ENCODE assay signal across 10 cellular contexts in genomic region chr10:7561216-7561893, GRCh38.
DNase-seq lines count a peak whose midpoint lies in the region; ATAC-seq and TF ChIP-seq lines count a peak whose summit lies in the region.
"Had no signal": no experiment of that assay in that cellular context is flagged by ENCODE, and none has a peak within 500 bp of the region (broad histone marks: within the 10 kb centered on the region; RNA-seq: fewer than 3 reads in every experiment).

No MANE protein-coding gene starts in this region.

- no peak overlapping the region for H2BK120ac ChIP-seq in mesendoderm (ENCODE audit: low read depth, low read length)

- peak; percentile 74 for DNase-seq in NCI-H146 treated with DMSO at 0.1 percent for 48 hours (lab: John Stamatoyannopoulos, UW; ENCODE audit: unreplicated experiment)
- no peak for DNase-seq in esophagus squamous epithelium (lab: John Stamatoyannopoulos, UW)
- peak; percentile 32 for DNase-seq in mesendoderm
- DNase-seq in thoracic aorta (ENCODE audit: low spot score), result no peak
- no peak for DNase-seq in OCI-LY7 (ENCODE audit: low spot score)
- DNase-seq in NCI-H748 treated with DMSO at 0.1 percent for 48 hours (lab: John Stamatoyannopoulos, UW), result no peak
- DNase-seq in T-cell, result no peak
- DNase-seq in NCI-H69 (lab: John Stamatoyannopoulos, UW), result no peak
- DNase-seq: DMS79, NCI-H187 treated with DMSO at 0.1 percent for 48 hours had no signal

- H3K4me2 ChIP-seq in mesendoderm (ENCODE audit: low read length), result no peak overlapping the region
- H3K4me2 ChIP-seq in OCI-LY7 (ENCODE audit: low read length), result no peak overlapping the region

- no peak overlapping the region for H3K4ac ChIP-seq in mesendoderm (ENCODE audit: low read depth, low read length)

- no peak overlapping the region for H3K56ac ChIP-seq in mesendoderm (ENCODE audit: low read length)

- no peak overlapping the region for H4K8ac ChIP-seq in mesendoderm (ENCODE audit: low read depth, low read length)

- H3K9me3 ChIP-seq in esophagus squamous epithelium (no peaks in the 10 kb centered on the region), thoracic aorta (no peaks in the 10 kb centered on the region), OCI-LY7 (ENCODE audit: low read length) (no peaks in the 10 kb centered on the region)

- H3K79me2 ChIP-seq in mesendoderm (ENCODE audit: control insufficient read depth, insufficient read depth, low read length), result no peaks in the 10 kb centered on the region
- no peaks in the 10 kb centered on the region for H3K79me2 ChIP-seq in OCI-LY7 (ENCODE audit: insufficient read depth, low read depth, low read length)

- H2BK15ac ChIP-seq in mesendoderm (replicated peaks; ENCODE audit: low read depth), result no peak overlapping the region

- H4K5ac ChIP-seq in mesendoderm (ENCODE audit: low read length), result no peak overlapping the region

- no peak overlapping the region for H3K18ac ChIP-seq in mesendoderm (ENCODE audit: low read length)

- H3K4me1 Mint-ChIP-seq in T-cell, result peaks cover 0 to 3% (median 0%) of the 10 kb centered on the region in 3 donors

- no peaks in the 10 kb centered on the region for H3K36me3 Mint-ChIP-seq in T-cell

- no peaks in the 10 kb centered on the region for H3K9me3 Mint-ChIP-seq in T-cell

- no peak for TF ChIP-seq POLR2A in esophagus squamous epithelium (IDR thresholded peaks at IDR 0.05)

- no peak overlapping the region for H3K23ac ChIP-seq in mesendoderm (ENCODE audit: low read length)

- no peak for ATAC-seq in thoracic aorta (ENCODE audit: insufficient number of reproducible peaks, low FRiP score, low read depth)
- ATAC-seq in T-cell (replicated peaks in 1 of 4), result no peak

- H2AK5ac ChIP-seq in mesendoderm (ENCODE audit: low read length), result no peak overlapping the region

- no peak overlapping the region for H3K27ac Mint-ChIP-seq in T-cell

- H3K4me1 ChIP-seq in esophagus squamous epithelium (peaks cover 21 to 48% (median 25%) of the 10 kb centered on the region in 3 donors), mesendoderm (ENCODE audit: control insufficient read depth, low read depth, low read length) (no peaks in the 10 kb centered on the region), thoracic aorta (ENCODE audit: control insufficient read depth in 1 of 2, low read depth in 2 of 2) (peaks cover 18 to 47% of the 10 kb centered on the region in 2 donors), OCI-LY7 (ENCODE audit: insufficient read depth, low read length, poor library complexity, severe bottlenecking) (no peaks in the 10 kb centered on the region)

- H3K27me3 Mint-ChIP-seq in T-cell, result peaks cover 0 to 8% of the 10 kb centered on the region in 2 donors

- H3K9ac ChIP-seq in mesendoderm (ENCODE audit: low read length), result no peak overlapping the region

- no peak overlapping the region for H3K4me3 Mint-ChIP-seq in T-cell

- no peaks in the 10 kb centered on the region for H4K20me1 ChIP-seq in OCI-LY7 (ENCODE audit: insufficient read depth, low read length)

- H3K27me3 ChIP-seq in esophagus squamous epithelium, result peaks cover 0 to 4% (median 0%) of the 10 kb centered on the region in 4 donors
- no peaks in the 10 kb centered on the region for H3K27me3 ChIP-seq in mesendoderm (ENCODE audit: insufficient read depth, low read length, poor library complexity)
- H3K27me3 ChIP-seq in thoracic aorta (replicated peaks; ENCODE audit: insufficient read depth), result no peaks in the 10 kb centered on the region

- no peak for TF ChIP-seq CTCF in esophagus squamous epithelium (IDR thresholded peaks at IDR 0.05)
- no peak for TF ChIP-seq CTCF in thoracic aorta (IDR thresholded peaks at IDR 0.05)
- TF ChIP-seq CTCF in OCI-LY7 (conservative IDR thresholded peaks at IDR 0.05; ENCODE audit: low read length), result no peak

- 26 to 31% methylated on average over 12 to 19 of the region's 19 CpGs for whole genome bisulfite sequencing in esophagus squamous epithelium, 2 donors
- no CpG with 5 or more reads among the region's 19 CpGs for WGBS in mesendoderm (ENCODE audit: extremely low coverage, insufficient coverage, low lambda C conversion rate)

- H3K4me3 ChIP-seq in esophagus squamous epithelium (peak overlapping the region in 1 of 4 donors; percentile 10), mesendoderm (ENCODE audit: low read length) (no peak overlapping the region), thoracic aorta (peak overlapping the region; percentile 61), OCI-LY7 (ENCODE audit: low read depth, low read length, poor library complexity, severe bottlenecking) (no peak overlapping the region)

- H3K79me1 ChIP-seq in mesendoderm (ENCODE audit: low read length), result no peaks in the 10 kb centered on the region

- intact Hi-C loops in esophagus squamous epithelium (cut with DNase I), result no loop called here
- intact Hi-C loops in OCI-LY7 (cut with micrococcal nuclease; ENCODE audit: unreplicated experiment), result no loop called here

- no peaks in the 10 kb centered on the region for H3K9me2 ChIP-seq in OCI-LY7 (ENCODE audit: insufficient read depth, low read length)

- H2AFZ ChIP-seq in OCI-LY7 (ENCODE audit: low read length), result no peak overlapping the region

- H2BK5ac ChIP-seq in mesendoderm (ENCODE audit: low read length), result no peak overlapping the region

- H3K36me3 ChIP-seq in esophagus squamous epithelium (no peaks in the 10 kb centered on the region), mesendoderm (ENCODE audit: control insufficient read depth, insufficient read depth, low read length) (no peaks in the 10 kb centered on the region), thoracic aorta (no peaks in the 10 kb centered on the region), OCI-LY7 (ENCODE audit: insufficient read depth, low read length) (no peaks in the 10 kb centered on the region)

- POLR2A ChIA-PET in OCI-LY7 (lab: Charles Lee) (interaction anchor here (0.6 to 0.8 kb wide), 2 partner anchors 23 to 31 kb away, joined by 3 to 4 read pairs; no protein-coding TSS in a partner anchor), T-cell (lab: Charles Lee) (interaction anchor here in 1 of 2 donors (0.7 kb wide), 1 partner anchor 97 kb away, joined by 5 read pairs; no protein-coding TSS in a partner anchor)

- CTCF ChIA-PET in OCI-LY7 (lab: Charles Lee; ENCODE audit: unreplicated experiment) (no interaction called here), T-cell (lab: Charles Lee) (interaction anchor here (0.6 to 0.7 kb wide), 2 partner anchors 34 to 605 kb away, joined by 3 to 5 read pairs; no protein-coding TSS in a partner anchor)

- BruUV-seq in OCI-LY7 (replicated peaks; lab: Mats Ljungman, UMichigan), result no TSS peak

- peak overlapping the region; percentile 4 to 71 (median 64) for H3K27ac ChIP-seq in esophagus squamous epithelium
- H3K27ac ChIP-seq in mesendoderm (ENCODE audit: low read depth, low read length), result no peak overlapping the region
- peak overlapping the region; percentile 63 to 66 for H3K27ac ChIP-seq in thoracic aorta
- no peak overlapping the region for H3K27ac ChIP-seq in OCI-LY7 (ENCODE audit: low read depth, low read length, poor library complexity, severe bottlenecking)

Comparison
In these comparisons a context has a peak if more than half of its experiments do, and no peak if none do; other contexts are left out.
1. DNase-seq: peak in NCI-H146 treated with DMSO at 0.1 percent for 48 hours (single experiment) and mesendoderm (single experiment); none in esophagus squamous epithelium (single experiment), thoracic aorta (single experiment), OCI-LY7 (single experiment), NCI-H748 treated with DMSO at 0.1 percent for 48 hours (single experiment), T-cell (0 of 34) and NCI-H69 (single experiment).
2. H3K27ac ChIP-seq: peak in esophagus squamous epithelium (4 of 4) and thoracic aorta (2 of 2); none in mesendoderm (single experiment) and OCI-LY7 (single experiment).